Comparison of ENCODE assay signal across 1 cellular context in genomic region chr11:65121865-65122696, GRCh38.
TF ChIP-seq lines count a peak whose summit lies in the region.

FAU (minus strand) TSS chr11:65122134; CDS start chr11:65121813, 321 bp downstream.
MRPL49 (plus strand) TSS chr11:65122321; CDS start chr11:65122347, 26 bp downstream.

TF ChIP-seq in K562, 482 proteins besides CTCF, POLR2A, EP300 and RAD21 (continued from another document and continues in another):
- peak; percentile 25 to 77; a peak in 3 of 4 replicates for TF ChIP-seq TBL1XR1 (IDR thresholded peaks at IDR 0.05; ENCODE audit: low read length in 2 of 2)
- TF ChIP-seq CCNT2 (IDR thresholded peaks at IDR 0.05; ENCODE audit: borderline replicate concordance, extremely low read depth, insufficient read length, low read depth, low read length) = peak; percentile 28
- TF ChIP-seq CTBP1 (IDR thresholded peaks at IDR 0.05; ENCODE audit: borderline replicate concordance) = peak; percentile 80
- TF ChIP-seq SMARCB1 (IDR thresholded peaks at IDR 0.05; ENCODE audit: insufficient read length, low read depth) = no peak
- TF ChIP-seq MNT (conservative IDR thresholded peaks at IDR 0.05) = peak; percentile 75 to 88
- no peak for TF ChIP-seq EHMT2 (IDR thresholded peaks at IDR 0.05)
- TF ChIP-seq ETV6 (IDR thresholded peaks at IDR 0.05; ENCODE audit: borderline replicate concordance in 1 of 2, low read depth in 2 of 2, low read length in 1 of 2) = no peak
- no peak for TF ChIP-seq ETV6 (CRISPR knock-in tag; IDR thresholded peaks at IDR 0.05; ENCODE audit: borderline replicate concordance)
- no peak for TF ChIP-seq GTF3C2 (IDR thresholded peaks at IDR 0.05; ENCODE audit: borderline replicate concordance, extremely low read depth, insufficient read length)
- peak; percentile 88 for TF ChIP-seq NFRKB (IDR thresholded peaks at IDR 0.05; ENCODE audit: low read depth)
- TF ChIP-seq MTA2 (IDR thresholded peaks at IDR 0.05; ENCODE audit: low read depth) = no peak
- peak; percentile 34; the same call in 1 of the 2 replicates for TF ChIP-seq NFE2 (IDR thresholded peaks at IDR 0.05; ENCODE audit: low read depth)
- TF ChIP-seq E2F4 (CRISPR knock-in tag; IDR thresholded peaks at IDR 0.05; ENCODE audit: low read depth) = peak; percentile 81
- TF ChIP-seq BCLAF1 (IDR thresholded peaks at IDR 0.05; ENCODE audit: borderline replicate concordance in 1 of 2, control insufficient read depth in 1 of 2, low read depth in 2 of 2, low read length in 1 of 2) = no peak
- TF ChIP-seq MEIS2 (IDR thresholded peaks at IDR 0.05; ENCODE audit: partially characterized antibody) = peak; percentile 88
- TF ChIP-seq MAFK (IDR thresholded peaks at IDR 0.05; ENCODE audit: low read length) = 0 out of 2 replicates have a peak, but pooled peaks have one; percentile 20
- TF ChIP-seq THRB (CRISPR knock-in tag; conservative IDR thresholded peaks at IDR 0.05) = no peak
- peak; percentile 12; the same call in 1 of the 2 replicates for TF ChIP-seq SOX6 (IDR thresholded peaks at IDR 0.05)
- TF ChIP-seq TEAD1 (CRISPR knock-in tag; IDR thresholded peaks at IDR 0.05) = peak in 1 of 2 experiments; percentile 95; a peak in 1 of 4 replicates
- 0 out of 2 replicates have a peak, but pooled peaks have one; percentile 65 for TF ChIP-seq ZNF589 (CRISPR knock-in tag; IDR thresholded peaks at IDR 0.05; ENCODE audit: low read depth)
- 0 out of 2 replicates have a peak, but pooled peaks have one; percentile 83 for TF ChIP-seq GTF2F1 (IDR thresholded peaks at IDR 0.05; ENCODE audit: low read depth, low read length)
- TF ChIP-seq TBP (optimal IDR thresholded peaks at IDR 0.05; ENCODE audit: low read depth, low read length) = peak; percentile 97
- TF ChIP-seq HLTF (IDR thresholded peaks at IDR 0.05) = 0 out of 2 replicates have a peak, but pooled peaks have one; percentile 36
- TF ChIP-seq MXI1 (IDR thresholded peaks at IDR 0.05; ENCODE audit: low read depth, low read length) = peak; percentile 77; the same call in 1 of the 2 replicates
- peak; percentile 27; the same call in 1 of the 2 replicates for TF ChIP-seq NCOA1 (IDR thresholded peaks at IDR 0.05; ENCODE audit: low read depth)
- TF ChIP-seq MTA3 (IDR thresholded peaks at IDR 0.05; ENCODE audit: borderline replicate concordance) = peak; percentile 94
- no peak for TF ChIP-seq CBFA2T3 (IDR thresholded peaks at IDR 0.05)
- no peak for TF ChIP-seq SAFB (IDR thresholded peaks at IDR 0.05; ENCODE audit: borderline replicate concordance, low read depth, low read length)
- peak; percentile 78 for TF ChIP-seq CBX1 (IDR thresholded peaks at IDR 0.05; ENCODE audit: low read depth)
- 0 out of 2 replicates have a peak, but pooled peaks have one; percentile 8 for TF ChIP-seq ARID4B (CRISPR knock-in tag; IDR thresholded peaks at IDR 0.05)
- TF ChIP-seq ZNF551 (CRISPR knock-in tag; IDR thresholded peaks at IDR 0.05) = no peak
- TF ChIP-seq PML (IDR thresholded peaks at IDR 0.05; ENCODE audit: low read length) = peak; percentile 79
- TF ChIP-seq SP1 (CRISPR knock-in tag; IDR thresholded peaks at IDR 0.05) = peak; percentile 98
- TF ChIP-seq NRF1 (conservative IDR thresholded peaks at IDR 0.05 in 1 of 2, IDR thresholded peaks at IDR 0.05 in 1 of 2) = peak; percentile 97 to 98
- TF ChIP-seq ETV5 (CRISPR knock-in tag; IDR thresholded peaks at IDR 0.05; ENCODE audit: low read depth) = 0 out of 2 replicates have a peak, but pooled peaks have one; percentile 32
- TF ChIP-seq USF1 (CRISPR knock-in tag; IDR thresholded peaks at IDR 0.05) = no peak; the same call in 1 of the 2 replicates
- peak; percentile 99 for TF ChIP-seq RBFOX2 (IDR thresholded peaks at IDR 0.05; ENCODE audit: low read depth, low read length)
- TF ChIP-seq RNF219 (CRISPR knock-in tag; IDR thresholded peaks at IDR 0.05) = no peak
- TF ChIP-seq ARID3A (IDR thresholded peaks at IDR 0.05; ENCODE audit: borderline replicate concordance, low read depth, low read length) = no peak
- TF ChIP-seq ELF1 (tag; IDR thresholded peaks at IDR 0.05) = peak; percentile 76
- TF ChIP-seq JUN (IDR thresholded peaks at IDR 0.05; ENCODE audit: borderline replicate concordance, low read depth, low read length) = peak; percentile 53; the same call in 1 of the 2 replicates
- no peak for TF ChIP-seq JUN (CRISPR knock-in tag; IDR thresholded peaks at IDR 0.05; ENCODE audit: borderline replicate concordance)
